ENCODE assay signal across 8 cellular contexts in the genomic region with DNA sequence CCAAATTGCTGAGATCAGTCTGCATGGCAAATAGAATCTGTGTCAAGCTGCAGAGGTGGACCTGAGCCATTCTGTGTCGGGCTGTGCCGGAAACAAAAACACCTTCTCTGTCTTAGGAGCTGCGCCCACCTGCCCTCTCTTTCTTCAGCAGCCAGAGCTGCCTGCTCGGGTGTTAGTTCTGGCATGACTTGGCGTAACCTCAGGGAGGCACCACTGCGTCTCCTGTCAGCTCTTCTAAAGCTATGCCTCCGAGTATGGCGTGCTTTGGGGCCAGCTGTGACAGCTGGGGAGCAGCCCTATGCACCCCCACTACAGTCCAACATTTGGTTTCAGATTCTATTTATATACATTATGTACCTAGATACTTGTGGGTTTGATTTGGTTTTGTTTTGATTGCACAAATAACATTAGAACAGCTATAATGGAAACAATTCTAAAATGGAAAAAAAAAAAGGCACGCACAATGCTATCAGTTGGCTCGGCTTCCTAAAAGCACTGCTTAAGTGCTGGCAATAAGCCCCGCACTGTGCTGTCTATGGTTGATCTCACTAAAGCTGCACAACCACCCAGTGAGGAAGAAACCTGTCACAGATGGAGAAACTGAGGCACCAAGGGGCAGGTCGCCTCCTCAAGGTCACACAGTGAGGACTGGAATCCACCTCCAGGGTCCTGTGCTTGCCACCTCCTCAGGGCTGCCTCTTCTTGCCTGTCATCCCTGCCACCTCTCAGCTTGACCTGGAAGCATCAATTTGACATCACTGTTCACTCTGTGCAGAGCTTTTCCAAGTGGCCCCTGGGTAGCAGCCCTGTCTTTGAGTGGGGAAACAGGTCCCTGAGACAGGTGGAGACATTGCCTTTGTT. TPM values are rescaled to one million over a fixed set of nuclear protein-coding genes. Genes with fewer than 3 reads are reported as not detected.
DNase-seq lines count a peak whose midpoint lies in the region; ATAC-seq and TF ChIP-seq lines count a peak whose summit lies in the region.

No MANE protein-coding gene starts in this region.

- TF ChIP-seq POLR2A in GM15510 (IDR thresholded peaks at IDR 0.05; ENCODE audit: borderline replicate concordance, extremely low read depth, insufficient read length) (peak; percentile 26), erythroblast (IDR thresholded peaks at IDR 0.05; ENCODE audit: low read length) (no peak)

- ATAC-seq in GM21723 (IDR thresholded peaks at IDR 0.05; ENCODE audit: unreplicated experiment) (peak; percentile 91), left lobe of liver (no peak)

- peak; percentile 72 for DNase-seq in NAMALWA (ENCODE audit: low spot score)
- peak; percentile 33 for DNase-seq in activated effector memory CD4-positive, alpha-beta T cell treated with Interleukin-2 at 50 U/mL for 16 hours
- peak; percentile 41 for DNase-seq in left lobe of liver (ENCODE audit: low spot score)
- peak in 4 of 6 experiments; percentile 6 to 26 (median 24) for DNase-seq in stimulated activated naive CD4-positive, alpha-beta T cell (lab: John Stamatoyannopoulos, UW)
- DNase-seq in SK-N-DZ (ENCODE audit: low spot score): no peak
- no peak for DNase-seq in erythroblast (lab: John Stamatoyannopoulos, UW)

RNA-seq across cellular contexts. Expression of gene ADGRG1, which starts 18.7 kb away (rescaled TPM):
- total RNA-seq in left lobe of liver: 5.1 TPM
- polyA plus RNA-seq in SK-N-DZ (2014; cell fraction: cytosol; rRNA removed): 12.8 and 24.1 TPM in 2 replicates
- 9.8 and 13.5 TPM in 2 replicates for polyA plus RNA-seq in SK-N-DZ (2014; cell fraction: nucleus; rRNA removed)

RNA-seq across cellular contexts. Expression of gene ADGRG3, which starts 58.3 kb away (rescaled TPM):
- total RNA-seq in left lobe of liver: 0.43 TPM
- not detected in 2 replicates for polyA plus RNA-seq in SK-N-DZ (2014; cell fraction: cytosol; rRNA removed)
- polyA plus RNA-seq in SK-N-DZ (2014; cell fraction: nucleus; rRNA removed): not detected in 2 replicates

Comparison
In these comparisons a context has a peak if more than half of its experiments do, and no peak if none do; other contexts are left out.
1. DNase-seq: peak in NAMALWA (single experiment), activated effector memory CD4-positive, alpha-beta T cell treated with Interleukin-2 at 50 U/mL for 16 hours (single experiment), left lobe of liver (single experiment) and stimulated activated naive CD4-positive, alpha-beta T cell (4 of 6); none in SK-N-DZ (single experiment) and erythroblast (0 of 2).